19 cellular contexts compared by ENCODE assay signal in the genomic region with DNA sequence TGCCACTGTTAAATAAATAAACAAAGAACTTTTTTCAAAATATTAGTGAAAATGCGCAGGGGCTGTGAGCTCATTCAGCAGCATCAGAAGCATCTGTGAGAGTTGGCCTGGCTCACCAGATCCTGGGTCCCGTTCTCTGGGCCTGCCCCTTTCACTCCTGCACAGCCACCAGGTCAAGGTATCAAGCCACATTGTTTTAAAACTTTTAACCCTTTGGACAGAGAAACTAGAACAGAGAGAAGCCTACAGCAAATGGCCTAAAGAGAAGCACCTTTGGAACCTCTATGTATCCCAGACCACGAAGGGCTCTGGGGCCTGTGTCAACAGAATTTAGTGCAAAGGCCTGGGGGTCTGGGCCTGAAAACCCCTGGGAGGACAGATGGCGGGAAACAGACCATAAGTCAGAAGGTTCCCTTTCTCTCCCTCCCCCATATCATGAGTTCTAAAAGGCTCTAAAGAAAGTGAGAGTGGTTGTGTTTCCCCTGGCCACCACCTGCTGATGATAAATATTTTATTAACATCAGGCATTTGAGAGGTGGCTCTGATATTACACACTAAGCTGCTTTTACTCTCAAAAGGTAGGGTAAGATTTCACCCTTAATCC.
DNase-seq lines count a peak whose midpoint lies in the region; ATAC-seq lines count a peak whose summit lies in the region.
"Had no signal": no experiment of that assay in that cellular context is flagged by ENCODE, and none has a peak within 500 bp of the region (broad histone marks: within the 10 kb centered on the region; RNA-seq: fewer than 3 reads in every experiment).

No MANE protein-coding gene starts in this region.

- no peaks in the 10 kb centered on the region for H3K27me3 ChIP-seq in BLaER1
- H3K27me3 ChIP-seq in iPS-18a (ENCODE audit: control insufficient read depth, insufficient read depth, low read length), result no peaks in the 10 kb centered on the region
- H3K27me3 ChIP-seq: pancreas, testis had no signal

- H3K36me3 ChIP-seq in BLaER1 (peaks cover 7% of the 10 kb centered on the region), iPS-18a (ENCODE audit: control insufficient read depth, low read depth, low read length) (peaks cover 5% of the 10 kb centered on the region)
- H3K36me3 ChIP-seq: pancreas had no signal

- peak; percentile 18 for ATAC-seq in GM18907 (IDR thresholded peaks at IDR 0.05; ENCODE audit: unreplicated experiment)
- no peak for ATAC-seq in GM18867 (IDR thresholded peaks at IDR 0.05; ENCODE audit: unreplicated experiment)
- ATAC-seq: left cardiac atrium; naive thymus-derived CD8-positive, alpha-beta T cell; pancreas had no signal

- H3K9me3 ChIP-seq in BLaER1, result no peaks in the 10 kb centered on the region
- H3K9me3 ChIP-seq in iPS-18a (ENCODE audit: control insufficient read depth, low read depth, low read length), result no peaks in the 10 kb centered on the region
- H3K9me3 ChIP-seq: pancreas, testis had no signal

- peaks cover 40% of the 10 kb centered on the region for H3K4me1 ChIP-seq in BLaER1
- H3K4me1 ChIP-seq in iPS-18a (ENCODE audit: control insufficient read depth, low read depth, low read length), result peaks cover 49% of the 10 kb centered on the region
- H3K4me1 ChIP-seq: pancreas had no signal

- no peak overlapping the region for H3K4me3 ChIP-seq in BLaER1
- no peak overlapping the region for H3K4me3 ChIP-seq in iPS-18a (ENCODE audit: low read length)
- H3K4me3 ChIP-seq: pancreas, testis had no signal

- H4K20me1 ChIP-seq in BLaER1, result peaks cover 9% of the 10 kb centered on the region; the same call in 1 of the 2 replicates

- H3K27ac ChIP-seq in BLaER1 (peak overlapping the region; percentile 36; the same call in 1 of the 2 replicates), iPS-18a (ENCODE audit: low read length) (no peak overlapping the region)
- H3K27ac ChIP-seq: C4-2B, pancreas, testis had no signal

- H3K4me2 ChIP-seq in BLaER1, result peak overlapping the region; percentile 46

- peak; percentile 3 for DNase-seq in NCI-H69 (lab: John Stamatoyannopoulos, UW)
- DNase-seq in ACHN, result no peak
- DNase-seq in SKM-1 (lab: John Stamatoyannopoulos, UW; ENCODE audit: unreplicated experiment), result no peak
- no peak for DNase-seq in T-helper 1 cell
- DNase-seq: activated CD4-positive, alpha-beta T cell treated with anti-CD3 and anti-CD28 coated beads for 4 hours; cerebellar nuclear complex; effector memory CD4-positive, alpha-beta T cell; left cardiac atrium; naive thymus-derived CD8-positive, alpha-beta T cell; NCI-H1694; NCI-H345; pancreas; stimulated activated CD4-positive, alpha-beta T cell treated with anti-CD3 and anti-CD28 coated beads, Interleukin-1b, Interleukin-23, amount 100 ng/mL, for 48 hours; testis had no signal

- H3K9ac ChIP-seq in BLaER1, result peak overlapping the region; percentile 18; the same call in 1 of the 2 replicates
- H3K9ac ChIP-seq in iPS-18a (ENCODE audit: low read length), result peak overlapping the region; percentile 3

- in situ Hi-C loops in ACHN (cut with HindIII; ENCODE audit: low pct_ligation_motif_present, low pct_unique_long_range_greater_than_20kb, low sequenced_read_pairs), result no loop called here
